In genomic region chr22:27853404-27853803, GRCh38 we compare ENCODE assay signal across 16 cellular contexts. TPM values are rescaled to one million over a fixed set of nuclear protein-coding genes. Genes with fewer than 3 reads are reported as not detected.
DNase-seq lines count a peak whose midpoint lies in the region; ATAC-seq, FAIRE-seq and TF ChIP-seq lines count a peak whose summit lies in the region.
"Had no signal": no experiment of that assay in that cellular context is flagged by ENCODE, and none has a peak within 500 bp of the region (broad histone marks: within the 10 kb centered on the region; RNA-seq: fewer than 3 reads in every experiment).

No MANE protein-coding gene starts in this region.

- POLR2A ChIA-PET in K562 (lab: Yijun Ruan, JAX): no interaction called here

- H4K20me1 ChIP-seq in K562 (replicated peaks; ENCODE audit: control insufficient read depth, insufficient read depth, low read length): no peaks in the 10 kb centered on the region; the same call in 1 of the 2 replicates

- 83% methylated on average over 6 of the region's 6 CpGs for WGBS in K562 (ENCODE audit: insufficient coverage, low coverage, missing lambda C conversion rate)

- no peak for TF ChIP-seq EP300 in K562 (IDR thresholded peaks at IDR 0.05; ENCODE audit: low read length)

- peaks cover 0 to 4% of the 10 kb centered on the region in 2 experiments; a peak in 3 of 5 replicates for H3K4me1 ChIP-seq in K562 (replicated peaks in 1 of 2; ENCODE audit: control insufficient read depth in 2 of 2, insufficient read depth in 2 of 2, low read length in 2 of 2)
- H3K4me1 ChIP-seq: foreskin keratinocyte had no signal

- peaks cover 14 to 19% of the 10 kb centered on the region in 2 donors for H3K4me1 Mint-ChIP-seq in immature natural killer cell

- H3K27me3 ChIP-seq in K562 (ENCODE audit: control insufficient read depth in 2 of 2, insufficient read depth in 2 of 2, low read length in 2 of 2): no peaks in the 10 kb centered on the region
- H3K27me3 ChIP-seq: foreskin keratinocyte had no signal

- peak overlapping the region in 3 of 5 donors; percentile 12 to 61 (median 23) for H3K4me3 Mint-ChIP-seq in immature natural killer cell
- H3K4me3 Mint-ChIP-seq: activated naive CD4-positive, alpha-beta T cell treated with anti-CD3 and anti-CD28 coated beads, Interleukin-2, amount 10 ng/mL, durations not matched to agents 7 days and 5 days; nephron progenitor cell had no signal

- peak; percentile 6 for DNase-seq in SKM-1 treated with dmso at 0.1 percent for 144 hours (lab: John Stamatoyannopoulos, UW; ENCODE audit: unreplicated experiment)
- no peak for DNase-seq in SKM-1 (lab: John Stamatoyannopoulos, UW; ENCODE audit: unreplicated experiment)
- DNase-seq in K562 (ENCODE audit: extremely low read depth in 1 of 4, low spot score in 3 of 4): no peak
- peak; percentile 28 to 49 (median 47) for DNase-seq in immature natural killer cell
- DNase-seq in urothelium cell line (ENCODE audit: low spot score): no peak
- DNase-seq in C1 segment of cervical spinal cord (lab: John Stamatoyannopoulos, UW): no peak
- DNase-seq in GF-D8 (lab: John Stamatoyannopoulos, UW): no peak
- DNase-seq: 8988T; activated CD4-positive, alpha-beta T cell treated with anti-CD3 and anti-CD28 coated beads for 1 hour; activated CD8-positive, alpha-beta memory T cell treated with anti-CD3 and anti-CD28 coated beads, Interleukin-2, amount 50 U/mL, for 48 hours; activated naive CD4-positive, alpha-beta T cell treated with anti-CD3 and anti-CD28 coated beads, Interleukin-2, amount 10 ng/mL, durations not matched to agents 7 days and 5 days; body of pancreas; foreskin keratinocyte; mammary epithelial cell; nephron progenitor cell had no signal

- H3K36me3 ChIP-seq in K562 (ENCODE audit: control insufficient read depth, insufficient read depth, low read length): peaks cover 90% of the 10 kb centered on the region

- H3K9me1 ChIP-seq in K562 (ENCODE audit: control insufficient read depth, insufficient read depth, low read length): no peaks in the 10 kb centered on the region

- peak overlapping the region in 5 of 6 donors; percentile 41 to 85 (median 65) for H3K27ac Mint-ChIP-seq in immature natural killer cell
- H3K27ac Mint-ChIP-seq: activated naive CD4-positive, alpha-beta T cell treated with anti-CD3 and anti-CD28 coated beads, Interleukin-2, amount 10 ng/mL, durations not matched to agents 7 days and 5 days; nephron progenitor cell had no signal

- intact Hi-C loops in K562 (cut with micrococcal nuclease): no loop called here

- BruUV-seq in K562 (replicated peaks; lab: Mats Ljungman, UMichigan): no TSS peak

- no peak for TF ChIP-seq RAD21 in K562 (CRISPR knock-in tag; conservative IDR thresholded peaks at IDR 0.05 in 1 of 2, IDR thresholded peaks at IDR 0.05 in 1 of 2)

- no peak for TF ChIP-seq CTCF in K562 (IDR thresholded peaks at IDR 0.05 in 2 of 3, conservative IDR thresholded peaks at IDR 0.05 in 1 of 3; ENCODE audit: insufficient read depth in 2 of 3, low read depth in 1 of 3, low read length in 3 of 3)

- H3K9me3 ChIP-seq in K562 (replicated peaks; ENCODE audit: control insufficient read depth, insufficient read depth, low read depth, low read length): no peaks in the 10 kb centered on the region
- H3K9me3 ChIP-seq: body of pancreas had no signal

- H3K4me3 ChIP-seq in K562: no peak overlapping the region
- H3K4me3 ChIP-seq: body of pancreas had no signal

- H3K27me3 Mint-ChIP-seq in immature natural killer cell (ENCODE audit: low read depth in 3 of 3): peaks cover 0 to 3% (median 0%) of the 10 kb centered on the region in 3 donors
- H3K27me3 Mint-ChIP-seq: activated naive CD4-positive, alpha-beta T cell treated with anti-CD3 and anti-CD28 coated beads, Interleukin-2, amount 10 ng/mL, durations not matched to agents 7 days and 5 days had no signal

- H3K9me3 Mint-ChIP-seq in immature natural killer cell: no peaks in the 10 kb centered on the region
- H3K9me3 Mint-ChIP-seq: activated naive CD4-positive, alpha-beta T cell treated with anti-CD3 and anti-CD28 coated beads, Interleukin-2, amount 10 ng/mL, durations not matched to agents 7 days and 5 days; nephron progenitor cell had no signal

- H3K9ac ChIP-seq in K562 (ENCODE audit: insufficient read depth in 1 of 2, low read depth in 2 of 2, low read length in 2 of 2): no peak overlapping the region

- FAIRE-seq in K562 (lab: Jason Lieb, UNC) (no peak), urothelium cell line (lab: Jason Lieb, UNC) (peak; percentile 97)

- in situ Hi-C loops in K562 (cut with MboI): no loop called here

- CTCF ChIA-PET in K562 (lab: Yijun Ruan, JAX; ENCODE audit: low intra/inter-chr PET ratio): no interaction called here

- peaks cover 14 to 64% (median 30%) of the 10 kb centered on the region in 3 donors for H3K36me3 Mint-ChIP-seq in immature natural killer cell

- H2AFZ ChIP-seq in K562 (ENCODE audit: low read depth, low read length): no peak overlapping the region

- ATAC-seq in K562 (no peak), HG02938 (IDR thresholded peaks at IDR 0.05; ENCODE audit: unreplicated experiment) (no peak)
- ATAC-seq: body of pancreas, foreskin keratinocyte had no signal

- no peaks in the 10 kb centered on the region for H3K79me2 ChIP-seq in K562 (ENCODE audit: control insufficient read depth, insufficient read depth, low read length)

- no peak overlapping the region for H3K4me2 ChIP-seq in K562 (ENCODE audit: insufficient read depth, low read length)

- H3K27ac ChIP-seq in K562 (ENCODE audit: extremely low read depth, low read depth, low read length): no peak overlapping the region
- H3K27ac ChIP-seq: body of pancreas, foreskin keratinocyte had no signal

- no peak for TF ChIP-seq POLR2A in K562 (conservative IDR thresholded peaks at IDR 0.05)

TF ChIP-seq in K562, 482 proteins besides CTCF, POLR2A, EP300 and RAD21:
- TF ChIP-seq CEBPB (tag; IDR thresholded peaks at IDR 0.05) (peak; percentile 79), ETS1 (conservative IDR thresholded peaks at IDR 0.05; ENCODE audit: control insufficient read depth, low read depth, low read length) (no peak), MLLT1 (IDR thresholded peaks at IDR 0.05) (no peak), STAT5A (IDR thresholded peaks at IDR 0.05; ENCODE audit: borderline replicate concordance, low read length) (no peak), E2F5 (CRISPR knock-in tag; IDR thresholded peaks at IDR 0.05) (no peak)

RNA-seq across cellular contexts. Expression of gene MN1, which starts 51.8 kb away (rescaled TPM):
- total RNA-seq in K562 (2011; cell fraction: chromatin; rRNA removed; ENCODE audit: low replicate concordance): not detected in 2 replicates
- total RNA-seq in K562 (2011; cell fraction: nucleolus; rRNA removed): under 0.01 TPM in 1 of 2 replicates, not detected in the other
- not detected in 2 replicates for total RNA-seq in K562 (2011; cell fraction: nucleoplasm; rRNA removed)
- total RNA-seq in K562 (2014; rRNA removed) (under 0.01 and 0.05 TPM in 2 replicates), K562 (2014; rRNA removed; fragmentation: Illumina TruSeq; extraction: Trizol) (not detected in 2 replicates), K562 (2015; rRNA removed; fragmentation: Illumina TruSeq; extraction: Trizol) (0.04 TPM in 1 of 2 replicates, not detected in the other), K562 (2021) (0.02 and 0.04 TPM in 2 replicates)
- polyA plus RNA-seq in K562 (2011; rRNA removed) (0.05 TPM in 1 of 2 replicates, not detected in the other), K562 (2014; fragmentation: Illumina TruSeq; extraction: Trizol) (0.01 and 0.04 TPM in 2 replicates), K562 (2014; fragmentation: Nextera tagmentation; extraction: Ambion mirVana) (under 1 TPM in 1 of 2 experiments, not detected in 1; under 0.01 TPM), K562 (2014; rRNA removed) (not detected in 2 replicates), immature natural killer cell (under 1 TPM in 2 of 3 donors, not detected in 1; 0.03 to 0.14 TPM)
- polyA plus RNA-seq in K562 (2011; cell fraction: cytosol; rRNA removed): 0.01 TPM in 1 of 2 replicates, not detected in the other
- polyA plus RNA-seq in K562 (2011; cell fraction: nucleus; rRNA removed): 0.01 TPM in 2 replicates
- polyA plus RNA-seq in K562 (2012): 0.05 and 0.06 TPM in 2 replicates
- not detected in 2 replicates for polyA minus RNA-seq in K562 (2011; rRNA and poly(A)+ RNA removed)
- polyA minus RNA-seq in K562 (2011; cell fraction: cytosol; rRNA and poly(A)+ RNA removed): not detected in 2 replicates
- under 0.01 TPM in 2 replicates for polyA minus RNA-seq in K562 (2011; cell fraction: nucleus; rRNA and poly(A)+ RNA removed)

Comparison
In these comparisons a context has a peak if more than half of its experiments do, and no peak if none do; other contexts are left out.
1. DNase-seq: peak in SKM-1 treated with dmso at 0.1 percent for 144 hours (single experiment) and immature natural killer cell (3 of 3); none in SKM-1 (single experiment), K562 (0 of 4), urothelium cell line (single experiment), C1 segment of cervical spinal cord (0 of 14) and GF-D8 (single experiment).